ENCODE assay signal across 9 cellular contexts in genomic region chr3:134453631-134454030, GRCh38. TPM values are rescaled to one million over a fixed set of nuclear protein-coding genes. Genes with fewer than 3 reads are reported as not detected.
A peak's percentile ranks its signal among the peaks of the same experiment; 100 is the strongest.
DNase-seq lines count a peak whose midpoint lies in the region; ATAC-seq and TF ChIP-seq lines count a peak whose summit lies in the region.
"Had no signal": no experiment of that assay in that cellular context is flagged by ENCODE, and none has a peak within 500 bp of the region (broad histone marks: within the 10 kb centered on the region; RNA-seq: fewer than 3 reads in every experiment).

No MANE protein-coding gene starts in this region.

- TF ChIP-seq CTCF in HFF-Myc (IDR thresholded peaks at IDR 0.05; ENCODE audit: low read depth, low read length, missing control alignments): peak; percentile 18

- H3K4me3 ChIP-seq in HFF-Myc (replicated peaks; ENCODE audit: low read depth, low read length): no peak overlapping the region

- H3K36me3 Mint-ChIP-seq in activated T-cell treated with anti-CD3 and anti-CD28 coated beads, Interleukin-2, amount 50 U/mL, for 4 hours (ENCODE audit: insufficient read depth): no peaks in the 10 kb centered on the region

- H3K9me3 Mint-ChIP-seq in activated T-cell treated with anti-CD3 and anti-CD28 coated beads, Interleukin-2, amount 50 U/mL, for 4 hours: no peaks in the 10 kb centered on the region

- H3K4me3 Mint-ChIP-seq in activated T-cell treated with anti-CD3 and anti-CD28 coated beads, Interleukin-2, amount 50 U/mL, for 4 hours: no peak overlapping the region

- peaks cover 17% of the 10 kb centered on the region for H3K27me3 Mint-ChIP-seq in activated T-cell treated with anti-CD3 and anti-CD28 coated beads, Interleukin-2, amount 50 U/mL, for 4 hours (ENCODE audit: low read depth)

- ATAC-seq in GM18511 (IDR thresholded peaks at IDR 0.05; ENCODE audit: unreplicated experiment): no peak
- no peak for ATAC-seq in activated T-cell treated with anti-CD3 and anti-CD28 coated beads, Interleukin-2, amount 50 U/mL, for 4 hours

- DNase-seq in DMS 273 treated with DMSO at 0.1 percent for 48 hours (lab: John Stamatoyannopoulos, UW): peak; percentile 18
- no peak for DNase-seq in HFF-Myc (ENCODE audit: extremely low read depth, low read depth)
- DNase-seq in SW480 (ENCODE audit: low spot score): peak; percentile 18
- peak; percentile 85 for DNase-seq in iPS DF 19.7 (ENCODE audit: low read depth, low spot score)
- DNase-seq in NK-92 treated with Interleukin-12 subunit alpha and Interleukin-12 subunit beta, amount 100 ng/mL, for 24 hours (lab: John Stamatoyannopoulos, UW): no peak
- no peak for DNase-seq in NCI-H1436 (lab: John Stamatoyannopoulos, UW)
- no peak for DNase-seq in activated T-cell treated with anti-CD3 and anti-CD28 coated beads, Interleukin-2, amount 50 U/mL, for 4 hours
- DNase-seq: substantia nigra had no signal

- H3K4me1 Mint-ChIP-seq in activated T-cell treated with anti-CD3 and anti-CD28 coated beads, Interleukin-2, amount 50 U/mL, for 4 hours (ENCODE audit: low read depth): no peaks in the 10 kb centered on the region

RNA-seq across cellular contexts. Expression of gene ANAPC13, which starts 32.2 kb away (rescaled TPM):
- total RNA-seq in activated T-cell treated with anti-CD3 and anti-CD28 coated beads, Interleukin-2, amount 50 U/mL, for 4 hours: 10 to 100 TPM; 44.1 to 47.6 (median 47.1) TPM

RNA-seq across cellular contexts. Expression of gene CEP63, which starts 32.2 kb away (rescaled TPM):
- 10 to 100 TPM; 15.6 to 18.3 (median 17.6) TPM for total RNA-seq in activated T-cell treated with anti-CD3 and anti-CD28 coated beads, Interleukin-2, amount 50 U/mL, for 4 hours

Comparison
In these comparisons a context has a peak if more than half of its experiments do, and no peak if none do; other contexts are left out.
1. DNase-seq: peak in DMS 273 treated with DMSO at 0.1 percent for 48 hours (single experiment), SW480 (single experiment) and iPS DF 19.7 (single experiment); none in HFF-Myc (single experiment), NK-92 treated with Interleukin-12 subunit alpha and Interleukin-12 subunit beta, amount 100 ng/mL, for 24 hours (single experiment), NCI-H1436 (single experiment) and activated T-cell treated with anti-CD3 and anti-CD28 coated beads, Interleukin-2, amount 50 U/mL, for 4 hours (single experiment).